1 cellular context compared by ENCODE assay signal in the genomic region with DNA sequence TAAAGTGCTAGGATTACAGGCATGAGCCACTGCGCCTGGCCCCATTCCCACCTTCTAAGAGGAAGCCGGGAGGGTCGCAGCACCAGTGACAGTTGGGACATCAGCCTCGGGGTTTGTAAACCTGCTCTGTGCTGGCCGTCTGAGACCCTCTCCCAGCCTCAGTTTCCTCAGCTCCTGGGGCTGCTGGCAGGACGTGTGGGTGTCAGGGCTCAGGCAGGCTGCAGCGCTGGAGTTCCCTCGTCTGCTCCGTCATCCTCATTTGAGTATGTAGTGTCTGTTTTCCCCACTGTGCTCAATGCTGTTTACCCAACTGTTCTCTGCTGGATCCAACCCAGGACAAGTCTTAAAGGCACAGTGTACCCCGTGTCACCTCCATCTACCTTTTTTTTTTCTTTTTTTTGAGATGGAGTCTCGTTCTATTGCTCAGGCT.
A peak's percentile ranks its signal among the peaks of the same experiment; 100 is the strongest.
TF ChIP-seq lines count a peak whose summit lies in the region.

No MANE protein-coding gene starts in this region.

TF ChIP-seq in K562, 482 proteins besides CTCF, POLR2A, EP300 and RAD21:
- TF ChIP-seq FOXA3 (CRISPR knock-in tag; conservative IDR thresholded peaks at IDR 0.05 in 1 of 2, IDR thresholded peaks at IDR 0.05 in 1 of 2) (0 out of 4 replicates have a peak, but pooled peaks of 1 of the 2 experiments have one; percentile 34), EGR1 (conservative IDR thresholded peaks at IDR 0.05) (0 out of 2 replicates have a peak, but pooled peaks have one; percentile 5), ZNF23 (CRISPR knock-in tag; IDR thresholded peaks at IDR 0.05) (no peak), ZFP91 (CRISPR knock-in tag; IDR thresholded peaks at IDR 0.05) (peak; percentile 71)
